In genomic region chr1:20632386-20632785, GRCh38 we compare ENCODE assay signal across 14 cellular contexts. TPM values are rescaled to one million over a fixed set of nuclear protein-coding genes. Genes with fewer than 3 reads are reported as not detected.
DNase-seq lines count a peak whose midpoint lies in the region; ATAC-seq and TF ChIP-seq lines count a peak whose summit lies in the region.
"Had no signal": no experiment of that assay in that cellular context is flagged by ENCODE, and none has a peak within 500 bp of the region (broad histone marks: within the 10 kb centered on the region; RNA-seq: fewer than 3 reads in every experiment).

No MANE protein-coding gene starts in this region.

- CTCF ChIA-PET in activated naive CD4-positive, alpha-beta T cell treated with anti-CD3 and anti-CD28 coated beads, Interleukin-2, amount 10 ng/mL, durations not matched to agents 7 days and 5 days (lab: Charles Lee): interaction anchor here (0.7 to 3.5 kb wide), 11 partner anchors 9 to 111 kb away, joined by 3 to 13 read pairs (median 4); partner anchors contain the start of gene DDOST
- CTCF ChIA-PET in activated B cell treated with CpG ODN at 0.5 μM for 24 hours (lab: Charles Lee): interaction anchor here (0.7 to 1.6 kb wide), 6 partner anchors 14 to 991 kb away, joined by 3 to 5 read pairs (median 4); no protein-coding TSS in a partner anchor

- no peak for ATAC-seq in activated B cell treated with CpG ODN at 0.5 μM for 24 hours (ENCODE audit: low read depth)
- ATAC-seq in stimulated activated naive B cell treated with anti-CD40 and anti-IgM and Interleukin-4, amounts not matched to agents 10 μg/mL and 1 μg/mL and 100 μg/mL, for 72 hours (replicated peaks): no peak
- no peak for ATAC-seq in HG02642 (IDR thresholded peaks at IDR 0.05; ENCODE audit: poor library complexity, unreplicated experiment)
- ATAC-seq in right cardiac atrium: no peak

- peak overlapping the region; percentile 72 for H3K4me3 Mint-ChIP-seq in activated naive CD4-positive, alpha-beta T cell treated with anti-CD3 and anti-CD28 coated beads, Interleukin-2, amount 10 ng/mL, durations not matched to agents 7 days and 5 days
- H3K4me3 Mint-ChIP-seq in activated B cell treated with CpG ODN at 0.5 μM for 24 hours (peak overlapping the region; percentile 77), immature natural killer cell (peak overlapping the region; percentile 80 to 84 (median 83))
- peak overlapping the region; percentile 33 to 78 for H3K4me3 Mint-ChIP-seq in stimulated activated naive B cell treated with anti-CD40 and anti-IgM and Interleukin-4, amounts not matched to agents 10 μg/mL and 1 μg/mL and 100 μg/mL, for 72 hours

- no peaks in the 10 kb centered on the region for H3K36me3 Mint-ChIP-seq in activated naive CD4-positive, alpha-beta T cell treated with anti-CD3 and anti-CD28 coated beads, Interleukin-2, amount 10 ng/mL, durations not matched to agents 7 days and 5 days
- H3K36me3 Mint-ChIP-seq in activated B cell treated with CpG ODN at 0.5 μM for 24 hours (ENCODE audit: low read depth): peaks cover 1% of the 10 kb centered on the region
- no peaks in the 10 kb centered on the region for H3K36me3 Mint-ChIP-seq in immature natural killer cell
- H3K36me3 Mint-ChIP-seq in stimulated activated naive B cell treated with anti-CD40 and anti-IgM and Interleukin-4, amounts not matched to agents 10 μg/mL and 1 μg/mL and 100 μg/mL, for 72 hours: peaks cover 1 to 6% of the 10 kb centered on the region in 2 donors

- no peak for DNase-seq in activated naive CD4-positive, alpha-beta T cell treated with anti-CD3 and anti-CD28 coated beads, Interleukin-2, amount 10 ng/mL, durations not matched to agents 7 days and 5 days
- DNase-seq in activated naive CD4-positive, alpha-beta T cell treated with anti-CD3 and anti-CD28 coated beads, Interleukin-2, amount 50 U/mL, for 16 hours: no peak
- no peak for DNase-seq in activated B cell treated with CpG ODN at 0.5 μM for 24 hours
- no peak for DNase-seq in immature natural killer cell
- DNase-seq in stimulated activated naive B cell treated with anti-CD40 and anti-IgM and Interleukin-4, amounts not matched to agents 10 μg/mL and 1 μg/mL and 100 μg/mL, for 72 hours: no peak
- DNase-seq in right cardiac atrium: no peak
- DNase-seq in DMS79 (lab: John Stamatoyannopoulos, UW): no peak
- DNase-seq: activated CD4-positive, CD25-positive, alpha-beta regulatory T cell treated with anti-CD3 and anti-CD28 coated beads, Interleukin-2, amount 50 U/mL, for 72 hours; DMS153; NCI-H1105 treated with DMSO at 0.1 percent for 48 hours; NCI-H226; psoas muscle had no signal

- intact Hi-C loops in activated B cell treated with CpG ODN at 0.5 μM for 24 hours (cut with micrococcal nuclease) (loop anchor here (2.0 to 5.0 kb wide), 2 partner anchors 110 to 125 kb away; partner anchors contain the start of gene MUL1), right cardiac atrium (cut with DNase I) (loop anchor here in 2 of 4 donors (5.0 to 10.0 kb wide), 3 partner anchors 55 to 708 kb away; partner anchors contain the start of gene PLA2G2E (in 1 of the 2))

- H3K9me3 Mint-ChIP-seq in activated naive CD4-positive, alpha-beta T cell treated with anti-CD3 and anti-CD28 coated beads, Interleukin-2, amount 10 ng/mL, durations not matched to agents 7 days and 5 days: peaks cover 2% of the 10 kb centered on the region
- H3K9me3 Mint-ChIP-seq in activated B cell treated with CpG ODN at 0.5 μM for 24 hours (peaks cover 16% of the 10 kb centered on the region), immature natural killer cell (no peaks in the 10 kb centered on the region)
- H3K9me3 Mint-ChIP-seq in stimulated activated naive B cell treated with anti-CD40 and anti-IgM and Interleukin-4, amounts not matched to agents 10 μg/mL and 1 μg/mL and 100 μg/mL, for 72 hours: peaks cover 9 to 10% of the 10 kb centered on the region in 2 donors

- no peak overlapping the region for H3K4me3 ChIP-seq in right cardiac atrium (ENCODE audit: low read length)

- no peak overlapping the region for H3K27ac Mint-ChIP-seq in activated naive CD4-positive, alpha-beta T cell treated with anti-CD3 and anti-CD28 coated beads, Interleukin-2, amount 10 ng/mL, durations not matched to agents 7 days and 5 days
- no peak overlapping the region for H3K27ac Mint-ChIP-seq in activated B cell treated with CpG ODN at 0.5 μM for 24 hours
- H3K27ac Mint-ChIP-seq in immature natural killer cell: peak overlapping the region in 4 of 6 donors; percentile 23 to 83 (median 47)
- no peak overlapping the region for H3K27ac Mint-ChIP-seq in stimulated activated naive B cell treated with anti-CD40 and anti-IgM and Interleukin-4, amounts not matched to agents 10 μg/mL and 1 μg/mL and 100 μg/mL, for 72 hours

- POLR2A ChIA-PET in activated B cell treated with CpG ODN at 0.5 μM for 24 hours (lab: Charles Lee): interaction anchor here (0.8 kb wide), 1 partner anchor 28 kb away, joined by 3 read pairs; no protein-coding TSS in a partner anchor

- WGBS in right cardiac atrium: 76% methylated on average over 3 of the region's 3 CpGs

- no peak for TF ChIP-seq CTCF in activated B cell treated with CpG ODN at 0.5 μM for 24 hours (IDR thresholded peaks at IDR 0.05)

- no peaks in the 10 kb centered on the region for H3K9me3 ChIP-seq in right cardiac atrium (ENCODE audit: control insufficient read depth, low read length)
- H3K9me3 ChIP-seq: psoas muscle, thoracic aorta had no signal

- H3K27ac ChIP-seq in right cardiac atrium (ENCODE audit: low read length): no peak overlapping the region

- peaks cover 10% of the 10 kb centered on the region for H3K4me1 Mint-ChIP-seq in activated naive CD4-positive, alpha-beta T cell treated with anti-CD3 and anti-CD28 coated beads, Interleukin-2, amount 10 ng/mL, durations not matched to agents 7 days and 5 days
- H3K4me1 Mint-ChIP-seq in activated B cell treated with CpG ODN at 0.5 μM for 24 hours (peaks cover 12% of the 10 kb centered on the region), immature natural killer cell (peaks cover 16 to 17% of the 10 kb centered on the region in 2 donors)
- peaks cover 7 to 10% of the 10 kb centered on the region in 2 donors for H3K4me1 Mint-ChIP-seq in stimulated activated naive B cell treated with anti-CD40 and anti-IgM and Interleukin-4, amounts not matched to agents 10 μg/mL and 1 μg/mL and 100 μg/mL, for 72 hours

- H3K27me3 Mint-ChIP-seq in activated naive CD4-positive, alpha-beta T cell treated with anti-CD3 and anti-CD28 coated beads, Interleukin-2, amount 10 ng/mL, durations not matched to agents 7 days and 5 days: peaks cover 12% of the 10 kb centered on the region
- H3K27me3 Mint-ChIP-seq in activated B cell treated with CpG ODN at 0.5 μM for 24 hours (peaks cover 3% of the 10 kb centered on the region), immature natural killer cell (ENCODE audit: low read depth in 3 of 3) (peaks cover 4 to 14% (median 5%) of the 10 kb centered on the region in 3 donors)
- peaks cover 7 to 10% of the 10 kb centered on the region in 2 donors for H3K27me3 Mint-ChIP-seq in stimulated activated naive B cell treated with anti-CD40 and anti-IgM and Interleukin-4, amounts not matched to agents 10 μg/mL and 1 μg/mL and 100 μg/mL, for 72 hours

- H3K4me1 ChIP-seq in right cardiac atrium (ENCODE audit: control insufficient read depth, insufficient read depth, low read length): peaks cover 4% of the 10 kb centered on the region

- H3K27me3 ChIP-seq in right cardiac atrium (ENCODE audit: control insufficient read depth, insufficient read depth): no peaks in the 10 kb centered on the region

RNA-seq across cellular contexts. Expression of gene PINK1, which starts 0.9 kb away (rescaled TPM):
- total RNA-seq in activated B cell treated with CpG ODN at 0.5 μM for 24 hours: 3.4 and 4.2 TPM in 2 replicates
- polyA plus RNA-seq in immature natural killer cell: 10 to 100 TPM; 25.5 to 40.5 (median 34.4) TPM
- total RNA-seq in right cardiac atrium: 100 to 1,000 TPM; 143 to 161 (median 156) TPM
- polyA plus RNA-seq in right cardiac atrium: 215 TPM

RNA-seq across cellular contexts. Expression of gene DDOST, which starts 28.8 kb away (rescaled TPM):
- total RNA-seq in activated B cell treated with CpG ODN at 0.5 μM for 24 hours: 132 TPM in 2 replicates
- polyA plus RNA-seq in immature natural killer cell: 100 to 1,000 TPM; 365 to 518 (median 376) TPM
- total RNA-seq in right cardiac atrium: 100 to 1,000 TPM; 107 to 143 (median 124) TPM
- 123 TPM for polyA plus RNA-seq in right cardiac atrium

RNA-seq across cellular contexts. Expression of gene CDA, which starts 43.5 kb away (rescaled TPM):
- total RNA-seq in activated B cell treated with CpG ODN at 0.5 μM for 24 hours (not detected in 2 replicates), right cardiac atrium (1 to 10 TPM; 2.2 to 3.6 (median 2.4) TPM)
- polyA plus RNA-seq in immature natural killer cell (under 1 TPM in 1 of 3 donors, not detected in 2; 0.30 TPM), right cardiac atrium (6.7 TPM)

Comparison
In these comparisons a context has a peak if more than half of its experiments do, and no peak if none do; other contexts are left out.
1. H3K27ac Mint-ChIP-seq: peak in immature natural killer cell (4 of 6); none in activated naive CD4-positive, alpha-beta T cell treated with anti-CD3 and anti-CD28 coated beads, Interleukin-2, amount 10 ng/mL, durations not matched to agents 7 days and 5 days (single experiment), activated B cell treated with CpG ODN at 0.5 μM for 24 hours (single experiment) and stimulated activated naive B cell treated with anti-CD40 and anti-IgM and Interleukin-4, amounts not matched to agents 10 μg/mL and 1 μg/mL and 100 μg/mL, for 72 hours (single experiment).
2. RNA of gene PINK1, which starts 0.9 kb away (total RNA-seq): 143 to 161 TPM in right cardiac atrium; 3.4 to 4.2 TPM in activated B cell treated with CpG ODN at 0.5 μM for 24 hours; every median in the first group is over 10 times any median in the second.
3. Peak in every context shown above with its lines, with median percentiles within 50 percentile points of each other: H3K4me3 Mint-ChIP-seq.